Comparison of ENCODE assay signal across 18 cellular contexts in genomic region chrX:17848545-17849265, GRCh38. TPM values are rescaled to one million over a fixed set of nuclear protein-coding genes. Genes with fewer than 3 reads are reported as not detected.
A peak's percentile ranks its signal among the peaks of the same experiment; 100 is the strongest.
DNase-seq lines count a peak whose midpoint lies in the region; ATAC-seq, FAIRE-seq and TF ChIP-seq lines count a peak whose summit lies in the region.
"Had no signal": no experiment of that assay in that cellular context is flagged by ENCODE, and none has a peak within 500 bp of the region (broad histone marks: within the 10 kb centered on the region; RNA-seq: fewer than 3 reads in every experiment).

No MANE protein-coding gene starts in this region.

- CTCF ChIA-PET in A549 (lab: Yijun Ruan, JAX): interaction anchor here (0.6 to 1.3 kb wide), 3 partner anchors 9 to 1411 kb away, joined by 4 read pairs; no protein-coding TSS in a partner anchor

- H3K27ac Mint-ChIP-seq in activated T-helper 1 cell treated with anti-CD3 and anti-CD28 coated beads, Interleukin-12 subunit alpha, Interleukin-12 subunit beta, Interleukin-2, Interleukin-4 antibody, amounts not matched to agents 30 ng/mL and 10 ng/mL and 1 ng/mL, durations not matched to agents 14 hours and 24 hours and 36 hours: peak overlapping the region; percentile 40
- H3K27ac Mint-ChIP-seq: CD14-positive monocyte had no signal

- peaks cover 0 to 5% (median 0%) of the 10 kb centered on the region in 3 donors for H3K27me3 ChIP-seq in gastrocnemius medialis
- H3K27me3 ChIP-seq in ovary: no peaks in the 10 kb centered on the region

- H3K9me3 Mint-ChIP-seq in activated T-helper 1 cell treated with anti-CD3 and anti-CD28 coated beads, Interleukin-12 subunit alpha, Interleukin-12 subunit beta, Interleukin-2, Interleukin-4 antibody, amounts not matched to agents 30 ng/mL and 10 ng/mL and 1 ng/mL, durations not matched to agents 14 hours and 24 hours and 36 hours: no peaks in the 10 kb centered on the region

- in situ Hi-C loops in gastrocnemius medialis (cut with MboI; ENCODE audit: low sequenced_read_pairs in 4 of 4): no loop called here

- intact Hi-C loops in activated T-helper 1 cell treated with anti-CD3 and anti-CD28 coated beads, Interleukin-12 subunit alpha, Interleukin-12 subunit beta, Interleukin-2, Interleukin-4 antibody, amounts not matched to agents 30 ng/mL and 10 ng/mL and 1 ng/mL, durations not matched to agents 14 hours and 24 hours and 36 hours (cut with micrococcal nuclease): no loop called here
- intact Hi-C loops in gastrocnemius medialis (cut with DNase I; ENCODE audit: low total_unique reads) (no loop called here), ovary (cut with DNase I) (no loop called here)

- peaks cover 3% of the 10 kb centered on the region for H3K27me3 Mint-ChIP-seq in activated T-helper 1 cell treated with anti-CD3 and anti-CD28 coated beads, Interleukin-12 subunit alpha, Interleukin-12 subunit beta, Interleukin-2, Interleukin-4 antibody, amounts not matched to agents 30 ng/mL and 10 ng/mL and 1 ng/mL, durations not matched to agents 14 hours and 24 hours and 36 hours (ENCODE audit: insufficient read depth)

- H3K4me2 ChIP-seq in A549: no peak overlapping the region

- POLR2A ChIA-PET in A549 (lab: Yijun Ruan, JAX): no interaction called here

- TF ChIP-seq RAD21 in A549 (conservative IDR thresholded peaks at IDR 0.05 in 1 of 2, IDR thresholded peaks at IDR 0.05 in 1 of 2): no peak

- DNase-seq in activated T-cell treated with anti-CD3 and anti-CD28 coated beads, Interleukin-2, amount 50 U/mL, for 48 hours: peak; percentile 21 to 24
- no peak for DNase-seq in activated T-cell treated with anti-CD3 and anti-CD28 coated beads for 4 hours
- no peak for DNase-seq in A549 (ENCODE audit: low read depth in 1 of 2, low spot score in 1 of 2)
- DNase-seq in activated T-helper 1 cell treated with anti-CD3 and anti-CD28 coated beads, Interleukin-12 subunit alpha, Interleukin-12 subunit beta, Interleukin-2, Interleukin-4 antibody, amounts not matched to agents 30 ng/mL and 10 ng/mL and 1 ng/mL, durations not matched to agents 14 hours and 24 hours and 36 hours (ENCODE audit: low spot score): no peak
- DNase-seq in gastrocnemius medialis: no peak
- no peak for DNase-seq in ovary
- DNase-seq: ACHN, AML-193, COR-L47, DMS153, NCI-H1417, NCI-H1930, NCI-H526 treated with DMSO at 0.1 percent for 48 hours, PC-3 had no signal

- H3K4me3 ChIP-seq in A549: no peak overlapping the region
- no peak overlapping the region for H3K4me3 ChIP-seq in gastrocnemius medialis
- no peak overlapping the region for H3K4me3 ChIP-seq in ovary

- no peaks in the 10 kb centered on the region for H3K9me3 ChIP-seq in A549
- no peaks in the 10 kb centered on the region for H3K9me3 ChIP-seq in gastrocnemius medialis
- H3K9me3 ChIP-seq in ovary: no peaks in the 10 kb centered on the region

- ATAC-seq in A549 (no peak), gastrocnemius medialis (no peak), GM18502 (IDR thresholded peaks at IDR 0.05; ENCODE audit: poor library complexity, unreplicated experiment) (no peak)
- ATAC-seq: PC-3 had no signal

- no peak overlapping the region for H3K4me3 Mint-ChIP-seq in activated T-helper 1 cell treated with anti-CD3 and anti-CD28 coated beads, Interleukin-12 subunit alpha, Interleukin-12 subunit beta, Interleukin-2, Interleukin-4 antibody, amounts not matched to agents 30 ng/mL and 10 ng/mL and 1 ng/mL, durations not matched to agents 14 hours and 24 hours and 36 hours
- H3K4me3 Mint-ChIP-seq: CD14-positive monocyte had no signal

- peak; percentile 23 for FAIRE-seq in A549 (lab: Jason Lieb, UNC)
- FAIRE-seq: GM12892 had no signal

- no peaks in the 10 kb centered on the region for H3K36me3 Mint-ChIP-seq in activated T-helper 1 cell treated with anti-CD3 and anti-CD28 coated beads, Interleukin-12 subunit alpha, Interleukin-12 subunit beta, Interleukin-2, Interleukin-4 antibody, amounts not matched to agents 30 ng/mL and 10 ng/mL and 1 ng/mL, durations not matched to agents 14 hours and 24 hours and 36 hours (ENCODE audit: low read depth)
- H3K36me3 Mint-ChIP-seq: CD14-positive monocyte had no signal

- no peak for TF ChIP-seq POLR2A in A549 (IDR thresholded peaks at IDR 0.05; ENCODE audit: low read length)
- no peak for TF ChIP-seq POLR2A in gastrocnemius medialis (IDR thresholded peaks at IDR 0.05)
- no peak for TF ChIP-seq POLR2A in ovary (IDR thresholded peaks at IDR 0.05)

- no peaks in the 10 kb centered on the region for H3K4me1 ChIP-seq in A549
- H3K4me1 ChIP-seq in gastrocnemius medialis: peaks cover 0 to 11% of the 10 kb centered on the region in 2 donors
- peaks cover 6% of the 10 kb centered on the region for H3K4me1 ChIP-seq in ovary (ENCODE audit: insufficient read depth)

- 43% methylated on average over 7 of the region's 7 CpGs for WGBS in A549 (ENCODE audit: missing lambda C conversion rate)
- WGBS in ovary, 3 donors: 35 to 45% (median 38%) methylated on average over 7 of the region's 7 CpGs

- H3K27ac ChIP-seq in A549 (no peak overlapping the region), gastrocnemius medialis (peak overlapping the region in 3 of 4 donors; percentile 23 to 37 (median 31)), ovary (no peak overlapping the region)
- H3K27ac ChIP-seq: RWPE1 had no signal

- H3K4me1 Mint-ChIP-seq in activated T-helper 1 cell treated with anti-CD3 and anti-CD28 coated beads, Interleukin-12 subunit alpha, Interleukin-12 subunit beta, Interleukin-2, Interleukin-4 antibody, amounts not matched to agents 30 ng/mL and 10 ng/mL and 1 ng/mL, durations not matched to agents 14 hours and 24 hours and 36 hours (ENCODE audit: low read depth): no peaks in the 10 kb centered on the region
- H3K4me1 Mint-ChIP-seq: CD14-positive monocyte had no signal

- no peak for TF ChIP-seq EP300 in A549 (IDR thresholded peaks at IDR 0.05)
- no peak for TF ChIP-seq EP300 in ovary (IDR thresholded peaks at IDR 0.05)

- H3K36me3 ChIP-seq in gastrocnemius medialis: no peaks in the 10 kb centered on the region
- H3K36me3 ChIP-seq in ovary: no peaks in the 10 kb centered on the region

- TF ChIP-seq CTCF in A549 (IDR thresholded peaks at IDR 0.05) (no peak), gastrocnemius medialis (IDR thresholded peaks at IDR 0.05 in 4 of 5, conservative IDR thresholded peaks at IDR 0.05 in 1 of 5) (no peak), ovary (IDR thresholded peaks at IDR 0.05) (no peak)

TF ChIP-seq in A549, 52 proteins besides CTCF, POLR2A, EP300 and RAD21:
- TF ChIP-seq NPAS2 (CRISPR knock-in tag; IDR thresholded peaks at IDR 0.05; ENCODE audit: borderline replicate concordance): no peak
- TF ChIP-seq BHLHE40 (IDR thresholded peaks at IDR 0.05; ENCODE audit: low read depth, low read length): no peak
- TF ChIP-seq HOXB5 (CRISPR knock-in tag; IDR thresholded peaks at IDR 0.05): no peak
- no peak for TF ChIP-seq ZFP36 (IDR thresholded peaks at IDR 0.05; ENCODE audit: borderline replicate concordance, partially characterized antibody)

RNA-seq across cellular contexts. Expression of gene RAI2, which starts 12.4 kb away (rescaled TPM):
- polyA plus RNA-seq in A549 (2011; rRNA removed) (not detected in 2 replicates), A549 (2017; fragmentation: RNase III; extraction: RNeasy Plus Mini Kit Qiagen cat#74134 plus additional on column Dnase treatment) (not detected in 3 replicates), ovary (10 to 100 TPM; 43.6 to 52.8 TPM)
- 0.01 and 0.03 TPM in 2 replicates for polyA plus RNA-seq in A549 (2012; cell fraction: cytosol; rRNA removed)
- not detected in 2 replicates for polyA plus RNA-seq in A549 (2012; cell fraction: nucleus; rRNA removed)
- not detected in 2 replicates for polyA minus RNA-seq in A549 (2011; rRNA and poly(A)+ RNA removed)
- 0.10 and 0.17 TPM in 2 replicates for total RNA-seq in activated T-helper 1 cell treated with anti-CD3 and anti-CD28 coated beads, Interleukin-12 subunit alpha, Interleukin-12 subunit beta, Interleukin-2, Interleukin-4 antibody, amounts not matched to agents 30 ng/mL and 10 ng/mL and 1 ng/mL, durations not matched to agents 14 hours and 24 hours and 36 hours
- total RNA-seq in gastrocnemius medialis (1 to 10 TPM; 2.5 to 8.5 (median 4.6) TPM), ovary (10 to 100 TPM; 26.5 to 72.9 (median 35.0) TPM)
- polyA plus RNA-seq: CD14-positive monocyte had no signal

Comparison
In these comparisons a context has a peak if more than half of its experiments do, and no peak if none do; other contexts are left out.
1. DNase-seq: peak in activated T-cell treated with anti-CD3 and anti-CD28 coated beads, Interleukin-2, amount 50 U/mL, for 48 hours (2 of 2); none in activated T-cell treated with anti-CD3 and anti-CD28 coated beads for 4 hours (single experiment), A549 (0 of 2), activated T-helper 1 cell treated with anti-CD3 and anti-CD28 coated beads, Interleukin-12 subunit alpha, Interleukin-12 subunit beta, Interleukin-2, Interleukin-4 antibody, amounts not matched to agents 30 ng/mL and 10 ng/mL and 1 ng/mL, durations not matched to agents 14 hours and 24 hours and 36 hours (single experiment), gastrocnemius medialis (0 of 2) and ovary (0 of 5).
2. H3K27ac ChIP-seq: peak in gastrocnemius medialis (3 of 4); none in A549 (0 of 2) and ovary (0 of 2).